Comparison of ENCODE assay signal across 8 cellular contexts in the genomic region with DNA sequence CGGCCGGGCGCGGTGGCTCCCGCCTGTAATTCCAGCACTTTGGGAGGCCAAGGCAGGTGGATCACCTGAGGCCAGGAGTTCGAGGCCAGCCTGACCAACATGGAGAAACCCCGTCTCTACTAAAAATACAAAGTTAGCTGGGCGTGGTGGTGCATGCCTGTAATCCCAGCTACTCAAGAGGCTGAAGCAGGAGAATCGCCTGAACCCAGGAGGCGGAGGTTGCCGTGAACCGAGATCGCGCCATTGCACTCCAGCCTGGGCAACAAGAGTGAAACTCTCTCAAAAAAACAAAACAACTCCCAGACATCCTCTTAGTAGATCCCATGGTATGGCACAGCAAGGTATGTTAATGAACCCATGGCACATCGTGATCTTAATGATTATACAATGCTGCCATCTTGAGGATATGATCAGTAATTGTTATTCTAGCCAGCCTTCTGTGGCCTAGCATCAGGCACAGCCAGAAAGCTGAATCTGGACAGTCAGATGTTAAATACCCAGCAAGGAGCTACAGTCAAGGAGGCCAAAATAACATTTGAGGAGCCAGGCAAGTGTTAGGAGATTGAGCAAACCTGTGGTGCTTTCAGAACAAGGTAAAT. TPM values are rescaled to one million over a fixed set of nuclear protein-coding genes. Genes with fewer than 3 reads are reported as not detected.
DNase-seq lines count a peak whose midpoint lies in the region; FAIRE-seq and TF ChIP-seq lines count a peak whose summit lies in the region.
"Not testable (repeated sequence)": the region's sequence is repeated elsewhere in the genome, so short reads cannot be mapped to it uniquely, and the experiment has no call there.

No MANE protein-coding gene starts in this region.

- H3K9ac ChIP-seq in KMS-11 (peak overlapping the region; percentile 16; the same call in 1 of the 2 replicates), neural cell (ENCODE audit: low read length) (peak overlapping the region; percentile 3)

- H3K4me1 ChIP-seq in KMS-11 (ENCODE audit: low read depth, poor library complexity, severe bottlenecking), result peaks cover 41% of the 10 kb centered on the region

- TF ChIP-seq CTCF in GM13976 (IDR thresholded peaks at IDR 0.05; ENCODE audit: borderline replicate concordance, control extremely low read depth, extremely low read depth, insufficient read depth, missing control alignments) (peak; percentile 68), KMS-11 (conservative IDR thresholded peaks at IDR 0.05; ENCODE audit: low read depth, low read length) (peak; percentile 54; the same call in 1 of the 2 replicates), neural cell (IDR thresholded peaks at IDR 0.05; ENCODE audit: poor library complexity, severe bottlenecking) (peak; percentile 87)
- not testable (repeated sequence) for TF ChIP-seq CTCF in foreskin fibroblast (IDR thresholded peaks at IDR 0.05; ENCODE audit: low read depth, low read length)

- in situ Hi-C loops in GM13976 (cut with MboI; ENCODE audit: low sequenced_read_pairs, unreplicated experiment), result loop anchor here (10.0 kb wide), 2 partner anchors 110 to 190 kb away; a partner anchor contains a TSS

- TF ChIP-seq EP300 in neural cell (conservative IDR thresholded peaks at IDR 0.05; ENCODE audit: poor library complexity, severe bottlenecking), result not testable (repeated sequence)

- peak; percentile 76 for DNase-seq in GM13976 (ENCODE audit: low spot score)
- peak; percentile 77 for DNase-seq in HEK293T (ENCODE audit: extremely low spot score)
- DNase-seq in NOMO-1 treated with dmso at 0.1 percent for 144 hours (lab: John Stamatoyannopoulos, UW; ENCODE audit: unreplicated experiment), result peak; percentile 10
- DNase-seq in activated T-helper 1 cell treated with anti-CD3 and anti-CD28 coated beads, Interleukin-12 subunit alpha, Interleukin-12 subunit beta, Interleukin-2, Interleukin-4 antibody, amounts not matched to agents 30 ng/mL and 10 ng/mL and 1 ng/mL, durations not matched to agents 14 hours and 24 hours and 36 hours (ENCODE audit: low spot score), result peak; percentile 6
- DNase-seq in foreskin fibroblast, result peak; percentile 72 to 88

- TF ChIP-seq RAD21 in neural cell (conservative IDR thresholded peaks at IDR 0.05), result peak; percentile 90

- not testable (repeated sequence) for H3K9me3 Mint-ChIP-seq in activated T-helper 1 cell treated with anti-CD3 and anti-CD28 coated beads, Interleukin-12 subunit alpha, Interleukin-12 subunit beta, Interleukin-2, Interleukin-4 antibody, amounts not matched to agents 30 ng/mL and 10 ng/mL and 1 ng/mL, durations not matched to agents 14 hours and 24 hours and 36 hours

- H3K79me2 ChIP-seq in KMS-11 (ENCODE audit: insufficient read depth, low read depth); neural cell (replicated peaks; ENCODE audit: insufficient read depth, low read length): not testable (repeated sequence)

- not testable (repeated sequence) for H3K4me3 ChIP-seq in KMS-11 (IDR thresholded peaks at IDR 0.05; ENCODE audit: insufficient read depth, low read depth, low read length); foreskin fibroblast (ENCODE audit: low read depth in 1 of 2, low read length in 2 of 2); neural cell (ENCODE audit: low read length)

- FAIRE-seq in A204.1 (lab: Jason Lieb, UNC), result peak; percentile 95

- H3K36me3 Mint-ChIP-seq in activated T-helper 1 cell treated with anti-CD3 and anti-CD28 coated beads, Interleukin-12 subunit alpha, Interleukin-12 subunit beta, Interleukin-2, Interleukin-4 antibody, amounts not matched to agents 30 ng/mL and 10 ng/mL and 1 ng/mL, durations not matched to agents 14 hours and 24 hours and 36 hours (ENCODE audit: low read depth), result not testable (repeated sequence)

- not testable (repeated sequence) for H3K9me3 ChIP-seq in neural cell (ENCODE audit: low read length)

- CTCF ChIA-PET in HEK293T (lab: Yijun Ruan, JAX), result interaction anchor here (0.5 to 2.1 kb wide), 12 partner anchors 116 to 295 kb away, joined by 3 to 10 read pairs (median 5); a partner anchor contains a TSS

- not testable (repeated sequence) for H3K9me2 ChIP-seq in neural cell (ENCODE audit: insufficient read depth, low read length)

- peaks cover 18% of the 10 kb centered on the region for H3K4me1 Mint-ChIP-seq in activated T-helper 1 cell treated with anti-CD3 and anti-CD28 coated beads, Interleukin-12 subunit alpha, Interleukin-12 subunit beta, Interleukin-2, Interleukin-4 antibody, amounts not matched to agents 30 ng/mL and 10 ng/mL and 1 ng/mL, durations not matched to agents 14 hours and 24 hours and 36 hours (ENCODE audit: low read depth)

- POLR2A ChIA-PET in HEK293T (lab: Yijun Ruan, JAX), result interaction anchor here (1.0 kb wide), 1 partner anchor 119 kb away, joined by 4 read pairs; no protein-coding TSS in a partner anchor

- not testable (repeated sequence) for H3F3A ChIP-seq in neural cell (ENCODE audit: insufficient read depth, low read length, poor library complexity, severe bottlenecking)

- H3K4me2 ChIP-seq in KMS-11, result peak overlapping the region; percentile 48; the same call in 1 of the 2 replicates
- H3K4me2 ChIP-seq in neural cell (ENCODE audit: low read length), result not testable (repeated sequence)

- H4K20me1 ChIP-seq in KMS-11 (ENCODE audit: insufficient read depth); neural cell (ENCODE audit: insufficient read depth): not testable (repeated sequence)

- H2AFZ ChIP-seq in KMS-11 (ENCODE audit: low read depth), result peak overlapping the region; percentile 78; the same call in 1 of the 2 replicates
- not testable (repeated sequence) for H2AFZ ChIP-seq in neural cell (ENCODE audit: low read depth, low read length)

- not testable (repeated sequence) for H3K4me3 Mint-ChIP-seq in activated T-helper 1 cell treated with anti-CD3 and anti-CD28 coated beads, Interleukin-12 subunit alpha, Interleukin-12 subunit beta, Interleukin-2, Interleukin-4 antibody, amounts not matched to agents 30 ng/mL and 10 ng/mL and 1 ng/mL, durations not matched to agents 14 hours and 24 hours and 36 hours

- intact Hi-C loops in activated T-helper 1 cell treated with anti-CD3 and anti-CD28 coated beads, Interleukin-12 subunit alpha, Interleukin-12 subunit beta, Interleukin-2, Interleukin-4 antibody, amounts not matched to agents 30 ng/mL and 10 ng/mL and 1 ng/mL, durations not matched to agents 14 hours and 24 hours and 36 hours (cut with micrococcal nuclease), result loop anchor here (1.0 to 2.0 kb wide), 6 partner anchors 13 to 424 kb away; a partner anchor contains a TSS

- not testable (repeated sequence) for H3K27me3 ChIP-seq in KMS-11 (ENCODE audit: insufficient read depth, low read depth); neural cell (ENCODE audit: insufficient read depth, low read depth, low read length)

- H3K27ac Mint-ChIP-seq in activated T-helper 1 cell treated with anti-CD3 and anti-CD28 coated beads, Interleukin-12 subunit alpha, Interleukin-12 subunit beta, Interleukin-2, Interleukin-4 antibody, amounts not matched to agents 30 ng/mL and 10 ng/mL and 1 ng/mL, durations not matched to agents 14 hours and 24 hours and 36 hours, result not testable (repeated sequence)

- not testable (repeated sequence) for H3K27ac ChIP-seq in KMS-11; neural cell (ENCODE audit: low read length)

- not testable (repeated sequence) for H3K27me3 Mint-ChIP-seq in activated T-helper 1 cell treated with anti-CD3 and anti-CD28 coated beads, Interleukin-12 subunit alpha, Interleukin-12 subunit beta, Interleukin-2, Interleukin-4 antibody, amounts not matched to agents 30 ng/mL and 10 ng/mL and 1 ng/mL, durations not matched to agents 14 hours and 24 hours and 36 hours (ENCODE audit: insufficient read depth)

- not testable (repeated sequence) for H3K36me3 ChIP-seq in KMS-11 (ENCODE audit: insufficient read depth); neural cell (ENCODE audit: insufficient read depth, low read length)

TF ChIP-seq in neural cell, 6 proteins besides CTCF, POLR2A, EP300 and RAD21:
- TF ChIP-seq SMC3 (conservative IDR thresholded peaks at IDR 0.05; ENCODE audit: poor library complexity), result peak; percentile 82

RNA-seq across cellular contexts. Expression of a gene that starts 13.4 kb away (rescaled TPM):
- 195 and 205 TPM in 2 replicates for total RNA-seq in activated T-helper 1 cell treated with anti-CD3 and anti-CD28 coated beads, Interleukin-12 subunit alpha, Interleukin-12 subunit beta, Interleukin-2, Interleukin-4 antibody, amounts not matched to agents 30 ng/mL and 10 ng/mL and 1 ng/mL, durations not matched to agents 14 hours and 24 hours and 36 hours
- 207 and 217 TPM in 2 replicates for polyA plus RNA-seq in neural cell
- polyA minus RNA-seq in neural cell, result 404 and 424 TPM in 2 replicates

RNA-seq across cellular contexts. Expression of a gene that starts 16.7 kb away (rescaled TPM):
- 0.70 and 0.86 TPM in 2 replicates for total RNA-seq in activated T-helper 1 cell treated with anti-CD3 and anti-CD28 coated beads, Interleukin-12 subunit alpha, Interleukin-12 subunit beta, Interleukin-2, Interleukin-4 antibody, amounts not matched to agents 30 ng/mL and 10 ng/mL and 1 ng/mL, durations not matched to agents 14 hours and 24 hours and 36 hours
- polyA plus RNA-seq in neural cell, result 0.53 and 0.68 TPM in 2 replicates
- polyA minus RNA-seq in neural cell, result 0.93 and 1.2 TPM in 2 replicates

Comparison
In these comparisons a context has a peak if more than half of its experiments do, and no peak if none do; other contexts are left out.
1. DNase-seq: peak in every context shown above with its lines; median percentile 80 in foreskin fibroblast; 77 in HEK293T; 76 in GM13976; 10 in NOMO-1 treated with dmso at 0.1 percent for 144 hours; 6 in activated T-helper 1 cell treated with anti-CD3 and anti-CD28 coated beads, Interleukin-12 subunit alpha, Interleukin-12 subunit beta, Interleukin-2, Interleukin-4 antibody, amounts not matched to agents 30 ng/mL and 10 ng/mL and 1 ng/mL, durations not matched to agents 14 hours and 24 hours and 36 hours.